In genomic region chr13:80483157-80483556, GRCh38 we compare ENCODE assay signal across 20 cellular contexts.
DNase-seq lines count a peak whose midpoint lies in the region; ATAC-seq and TF ChIP-seq lines count a peak whose summit lies in the region.
"Had no signal": no experiment of that assay in that cellular context is flagged by ENCODE, and none has a peak within 500 bp of the region (broad histone marks: within the 10 kb centered on the region; RNA-seq: fewer than 3 reads in every experiment).

No MANE protein-coding gene starts in this region.

- H3K27ac ChIP-seq in heart left ventricle (peak overlapping the region in 8 of 12 donors; percentile 6 to 72 (median 45)), right atrium auricular region (no peak overlapping the region), rectal smooth muscle tissue (ENCODE audit: low read depth, low read length) (peak overlapping the region; percentile 43)
- H3K27ac ChIP-seq: A549, GM23248 had no signal

- DNase-seq in heart left ventricle (no peak), Right ventricle myocardium superior (no peak), left ventricle myocardium superior (no peak), right atrium auricular region (ENCODE audit: low spot score) (no peak)
- no peak for DNase-seq in stimulated activated naive CD8-positive, alpha-beta T cell treated with anti-CD3 and anti-CD28 coated beads, Interleukin-15, Interleukin-2, amounts not matched to agents 100 U/mL and 50 U/mL, for 24 hours
- DNase-seq: 8988T; ACHN; C1 segment of cervical spinal cord; Calu3; CD4-positive, alpha-beta memory T cell; COR-L47; DMS53; DMS79 treated with DMSO at 0.1 percent for 48 hours; GF-D8; GM23248; H7; HCEC 1CT had no signal

- H3K4me3 ChIP-seq in heart left ventricle = no peak overlapping the region
- H3K4me3 ChIP-seq in right atrium auricular region = no peak overlapping the region
- no peak overlapping the region for H3K4me3 ChIP-seq in rectal smooth muscle tissue (ENCODE audit: low read length)
- H3K4me3 ChIP-seq: A549, GM23248 had no signal

- H3K4me1 ChIP-seq in heart left ventricle (peaks cover 0 to 12% (median 0%) of the 10 kb centered on the region in 12 donors), right atrium auricular region (no peaks in the 10 kb centered on the region), rectal smooth muscle tissue (ENCODE audit: control insufficient read depth, insufficient read depth, low read length) (no peaks in the 10 kb centered on the region)
- H3K4me1 ChIP-seq: A549 had no signal

- TF ChIP-seq CTCF in heart left ventricle (IDR thresholded peaks at IDR 0.05) (no peak), right atrium auricular region (IDR thresholded peaks at IDR 0.05) (no peak)

- no peak overlapping the region for H3K9ac ChIP-seq in rectal smooth muscle tissue (ENCODE audit: low read length)
- H3K9ac ChIP-seq: GM23248 had no signal

- H3K9me3 ChIP-seq in heart left ventricle = no peaks in the 10 kb centered on the region
- H3K9me3 ChIP-seq in right atrium auricular region = no peaks in the 10 kb centered on the region
- H3K9me3 ChIP-seq: A549 had no signal

- H3K27me3 ChIP-seq in heart left ventricle = no peaks in the 10 kb centered on the region
- H3K27me3 ChIP-seq in right atrium auricular region = no peaks in the 10 kb centered on the region
- H3K27me3 ChIP-seq in rectal smooth muscle tissue (ENCODE audit: control insufficient read depth, insufficient read depth, low read length) = no peaks in the 10 kb centered on the region

- intact Hi-C loops in heart left ventricle (cut with DNase I) (no loop called here), Right ventricle myocardium superior (cut with DNase I) (no loop called here), left ventricle myocardium superior (cut with micrococcal nuclease) (no loop called here)

- ATAC-seq in heart left ventricle (peak in 2 of 4 donors; percentile 60 to 80), Right ventricle myocardium superior (ENCODE audit: poor library complexity) (no peak), left ventricle myocardium superior (peak; percentile 69), GM18868 (IDR thresholded peaks at IDR 0.05; ENCODE audit: unreplicated experiment) (no peak)
- ATAC-seq in stimulated activated naive CD8-positive, alpha-beta T cell treated with anti-CD3 and anti-CD28 coated beads, Interleukin-15, Interleukin-2, amounts not matched to agents 100 U/mL and 50 U/mL, for 24 hours = no peak
- ATAC-seq: A549 had no signal

- H3K36me3 ChIP-seq in heart left ventricle (no peaks in the 10 kb centered on the region), right atrium auricular region (no peaks in the 10 kb centered on the region), rectal smooth muscle tissue (ENCODE audit: control insufficient read depth, insufficient read depth, low read length) (no peaks in the 10 kb centered on the region)

- 0 to 56% (median 30%) methylated on average over 1 of the region's 1 CpG for WGBS in heart left ventricle, 4 donors

- TF ChIP-seq POLR2A in heart left ventricle (IDR thresholded peaks at IDR 0.05) = no peak

Comparison
In these comparisons a context has a peak if more than half of its experiments do, and no peak if none do; other contexts are left out.
1. H3K27ac ChIP-seq: peak in heart left ventricle (8 of 12) and rectal smooth muscle tissue (single experiment); none in right atrium auricular region (0 of 2).